Comparison of ENCODE assay signal across 1 cellular context in the genomic region with DNA sequence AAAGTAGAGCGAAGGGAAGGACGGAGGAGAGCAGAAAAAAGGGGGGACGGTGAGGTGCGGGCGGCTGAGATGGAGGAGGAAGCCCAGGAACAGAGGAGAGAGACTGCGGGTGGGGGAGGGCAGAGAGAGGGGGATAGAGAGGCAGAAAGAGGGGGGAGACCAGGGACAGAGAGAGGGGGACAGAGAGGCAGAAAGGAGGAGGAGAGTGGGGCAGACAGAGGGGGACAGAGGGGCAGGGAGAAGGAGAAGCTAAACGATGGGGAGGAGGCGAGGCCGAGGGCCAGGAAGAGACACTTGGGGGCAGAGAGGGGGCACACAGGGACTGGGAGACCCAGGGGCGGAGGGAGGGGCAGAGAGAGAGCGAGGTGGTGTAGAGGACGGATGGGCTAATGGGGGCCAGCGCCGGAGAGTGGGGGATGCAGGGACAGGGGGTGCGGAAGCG.
A peak's percentile ranks its signal among the peaks of the same experiment; 100 is the strongest.
TF ChIP-seq lines count a peak whose summit lies in the region.

No MANE protein-coding gene starts in this region.

TF ChIP-seq in HEK293, 187 proteins besides CTCF, POLR2A, EP300 and RAD21 (continued from another document and continues in another):
- TF ChIP-seq ZFP69B (tag by site-specific recombination; IDR thresholded peaks at IDR 0.05) (0 out of 2 replicates have a peak, but pooled peaks have one; percentile 22), ZNF274 (IDR thresholded peaks at IDR 0.05; ENCODE audit: low read length) (no peak), ZNF274 (tag by site-specific recombination; IDR thresholded peaks at IDR 0.05; ENCODE audit: borderline replicate concordance) (no peak), KLF10 (tag by site-specific recombination; IDR thresholded peaks at IDR 0.05) (no peak), REST (tag by site-specific recombination; IDR thresholded peaks at IDR 0.05) (no peak), BCL11A (tag by site-specific recombination; IDR thresholded peaks at IDR 0.05; ENCODE audit: low read depth) (peak; percentile 51; the same call in 1 of the 2 replicates), ZNF366 (tag by site-specific recombination; conservative IDR thresholded peaks at IDR 0.05) (peak; percentile 83), ZNF37A (tag by site-specific recombination; IDR thresholded peaks at IDR 0.05) (no peak), ZNF449 (tag by site-specific recombination; IDR thresholded peaks at IDR 0.05) (no peak), ZBTB1 (tag by site-specific recombination; IDR thresholded peaks at IDR 0.05) (no peak), ZSCAN4 (tag by site-specific recombination; IDR thresholded peaks at IDR 0.05) (no peak), ZFP37 (tag by site-specific recombination; IDR thresholded peaks at IDR 0.05) (no peak), ZNF549 (tag by site-specific recombination; IDR thresholded peaks at IDR 0.05) (no peak), ZNF391 (tag by site-specific recombination; IDR thresholded peaks at IDR 0.05; ENCODE audit: borderline replicate concordance, low read depth) (no peak), KLF7 (tag by site-specific recombination; IDR thresholded peaks at IDR 0.05; ENCODE audit: borderline replicate concordance) (no peak), ZNF664 (tag by site-specific recombination; IDR thresholded peaks at IDR 0.05) (no peak), ZNF654 (tag by site-specific recombination; IDR thresholded peaks at IDR 0.05; ENCODE audit: low read depth) (no peak), MEIS1 (CRISPR knock-in tag; IDR thresholded peaks at IDR 0.05; ENCODE audit: borderline replicate concordance) (no peak), SP7 (tag by site-specific recombination; IDR thresholded peaks at IDR 0.05) (no peak), HOXD13 (CRISPR knock-in tag; IDR thresholded peaks at IDR 0.05; ENCODE audit: borderline replicate concordance) (no peak), ZNF311 (tag by site-specific recombination; IDR thresholded peaks at IDR 0.05; ENCODE audit: borderline replicate concordance) (no peak), ZNF624 (tag by site-specific recombination; IDR thresholded peaks at IDR 0.05) (no peak), ZNF529 (tag by site-specific recombination; IDR thresholded peaks at IDR 0.05; ENCODE audit: insufficient replicate concordance) (no peak), ZFHX2 (tag by site-specific recombination; conservative IDR thresholded peaks at IDR 0.05) (peak; percentile 80), GLI2 (tag by site-specific recombination; IDR thresholded peaks at IDR 0.05; ENCODE audit: borderline replicate concordance, low read depth) (no peak), ZNF280D (tag by site-specific recombination; IDR thresholded peaks at IDR 0.05) (no peak), PRDM2 (tag by site-specific recombination; IDR thresholded peaks at IDR 0.05; ENCODE audit: borderline replicate concordance) (no peak), ZBTB20 (tag by site-specific recombination; IDR thresholded peaks at IDR 0.05) (peak; percentile 35; the same call in 1 of the 2 replicates), TCF7L2 (IDR thresholded peaks at IDR 0.05; ENCODE audit: borderline replicate concordance, low read depth, low read length) (no peak), ZNF514 (tag by site-specific recombination; IDR thresholded peaks at IDR 0.05) (no peak), ZNF114 (tag by site-specific recombination; IDR thresholded peaks at IDR 0.05) (no peak), ZBTB11 (tag by site-specific recombination; conservative IDR thresholded peaks at IDR 0.05; ENCODE audit: low read depth) (no peak), ZNF621 (tag by site-specific recombination; IDR thresholded peaks at IDR 0.05) (no peak), RBAK (tag by site-specific recombination; IDR thresholded peaks at IDR 0.05) (no peak), ZNF266 (tag by site-specific recombination; IDR thresholded peaks at IDR 0.05; ENCODE audit: low read depth) (no peak), ZNF48 (tag by site-specific recombination; IDR thresholded peaks at IDR 0.05) (no peak), ZFP41 (tag by site-specific recombination; IDR thresholded peaks at IDR 0.05; ENCODE audit: borderline replicate concordance) (no peak), YY2 (tag by site-specific recombination; IDR thresholded peaks at IDR 0.05) (no peak), ZNF843 (tag by site-specific recombination; IDR thresholded peaks at IDR 0.05) (0 out of 2 replicates have a peak, but pooled peaks have one; percentile 31)
- TF ChIP-seq, protein P1, sequence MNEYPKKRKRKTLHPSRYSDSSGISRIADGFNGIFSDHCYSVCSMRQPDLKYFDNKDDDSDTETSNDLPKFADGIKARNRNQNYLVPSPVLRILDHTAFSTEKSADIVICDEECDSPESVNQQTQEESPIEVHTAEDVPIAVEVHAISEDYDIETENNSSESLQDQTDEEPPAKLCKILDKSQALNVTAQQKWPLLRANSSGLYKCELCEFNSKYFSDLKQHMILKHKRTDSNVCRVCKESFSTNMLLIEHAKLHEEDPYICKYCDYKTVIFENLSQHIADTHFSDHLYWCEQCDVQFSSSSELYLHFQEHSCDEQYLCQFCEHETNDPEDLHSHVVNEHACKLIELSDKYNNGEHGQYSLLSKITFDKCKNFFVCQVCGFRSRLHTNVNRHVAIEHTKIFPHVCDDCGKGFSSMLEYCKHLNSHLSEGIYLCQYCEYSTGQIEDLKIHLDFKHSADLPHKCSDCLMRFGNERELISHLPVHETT (tag by site-specific recombination; IDR thresholded peaks at IDR 0.05) = no peak
